Comparison of ENCODE assay signal across 8 cellular contexts in the genomic region with DNA sequence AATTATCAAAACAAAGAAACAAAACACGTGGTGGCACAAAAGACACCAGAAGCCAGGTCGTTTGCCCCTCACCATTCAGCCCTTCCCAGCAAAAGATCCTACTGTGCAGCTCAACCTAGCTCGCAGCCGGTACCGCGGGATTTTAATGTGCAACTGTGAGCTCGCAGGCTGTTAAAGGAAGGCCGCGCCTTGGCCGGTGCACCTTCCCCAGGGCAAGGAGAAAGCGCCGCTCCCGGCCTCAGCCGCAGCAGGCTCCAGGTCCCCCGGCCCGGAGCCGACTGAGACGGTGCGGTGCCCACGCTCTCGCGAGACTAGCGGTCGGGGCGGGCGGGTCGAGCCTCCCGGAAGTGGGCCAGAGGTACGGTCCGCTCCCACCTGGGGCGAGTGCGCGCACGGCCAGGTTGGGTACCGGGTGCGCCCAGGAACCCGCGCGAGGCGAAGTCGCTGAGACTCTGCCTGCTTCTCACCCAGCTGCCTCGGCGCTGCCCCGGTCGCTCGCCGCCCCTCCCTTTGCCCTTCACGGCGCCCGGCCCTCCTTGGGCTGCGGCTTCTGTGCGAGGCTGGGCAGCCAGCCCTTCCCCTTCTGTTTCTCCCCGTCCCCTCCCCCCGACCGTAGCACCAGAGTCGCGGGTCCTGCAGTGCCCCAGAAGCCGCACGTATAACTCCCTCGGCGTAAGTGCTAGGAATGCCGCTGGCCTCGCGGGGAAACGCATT. TPM values are rescaled to one million over a fixed set of nuclear protein-coding genes. Genes with fewer than 3 reads are reported as not detected.
DNase-seq lines count a peak whose midpoint lies in the region; ATAC-seq and TF ChIP-seq lines count a peak whose summit lies in the region.

A gene (plus strand): TSS at position 618 of the 714 bp plus-strand sequence. CDS start 682 bp downstream, outside the sequence.

- H3K36me3 Mint-ChIP-seq in activated T-cell treated with anti-CD3 and anti-CD28 coated beads, Interleukin-2, amount 50 U/mL, for 24 hours (ENCODE audit: low read depth): peaks cover 37% of the 10 kb centered on the region

- H3K4me3 Mint-ChIP-seq in activated T-cell treated with anti-CD3 and anti-CD28 coated beads, Interleukin-2, amount 50 U/mL, for 24 hours: peak within 1 kb of the TSS; percentile 90

- TF ChIP-seq CTCF in esophagus muscularis mucosa (IDR thresholded peaks at IDR 0.05): no peak

- no peak for TF ChIP-seq EP300 in esophagus muscularis mucosa (IDR thresholded peaks at IDR 0.05)

- H3K4me3 ChIP-seq in HUES48 (ENCODE audit: low read depth, low read length) (peak within 1 kb of the TSS; percentile 91), esophagus muscularis mucosa (peak within 1 kb of the TSS; percentile 71 to 96 (median 84))

- WGBS in esophagus muscularis mucosa: 0% methylated on average over 38 of the region's 65 CpGs

- H3K27me3 ChIP-seq in HUES48 (ENCODE audit: control insufficient read depth, insufficient read depth, low read length) (no peaks in the 10 kb centered on the region), esophagus muscularis mucosa (no peaks in the 10 kb centered on the region)

- peak within 1 kb of the TSS; percentile 85 for H3K9ac ChIP-seq in HUES48 (ENCODE audit: low read depth, low read length)

- H3K27ac Mint-ChIP-seq in activated T-cell treated with anti-CD3 and anti-CD28 coated beads, Interleukin-2, amount 50 U/mL, for 24 hours: peak within 1 kb of the TSS; percentile 93

- H3K9me3 ChIP-seq in HUES48 (ENCODE audit: control insufficient read depth, insufficient read depth, low read length) (no peaks in the 10 kb centered on the region), esophagus muscularis mucosa (no peaks in the 10 kb centered on the region)

- H3K36me3 ChIP-seq in HUES48 (ENCODE audit: control insufficient read depth, insufficient read depth, low read length) (peaks cover 8% of the 10 kb centered on the region), esophagus muscularis mucosa (peaks cover 0 to 19% (median 11%) of the 10 kb centered on the region in 4 donors)

- peaks cover 30% of the 10 kb centered on the region for H3K4me1 Mint-ChIP-seq in activated T-cell treated with anti-CD3 and anti-CD28 coated beads, Interleukin-2, amount 50 U/mL, for 24 hours (ENCODE audit: low read depth)

- intact Hi-C loops in esophagus muscularis mucosa (cut with DNase I): loop anchor here (5.0 kb wide), 1 partner anchor 282 kb away; a partner anchor contains a TSS

- H3K27me3 Mint-ChIP-seq in activated T-cell treated with anti-CD3 and anti-CD28 coated beads, Interleukin-2, amount 50 U/mL, for 24 hours: no peaks in the 10 kb centered on the region

- H3K9me3 Mint-ChIP-seq in activated T-cell treated with anti-CD3 and anti-CD28 coated beads, Interleukin-2, amount 50 U/mL, for 24 hours: no peaks in the 10 kb centered on the region

- H3K4me1 ChIP-seq in HUES48 (ENCODE audit: control insufficient read depth, insufficient read depth, low read length) (peaks cover 13% of the 10 kb centered on the region), esophagus muscularis mucosa (peaks cover 19 to 41% (median 33%) of the 10 kb centered on the region in 4 donors)

- DNase-seq in D341Med (ENCODE audit: low spot score) (peak; percentile 91), OCI-M1 (lab: John Stamatoyannopoulos, UW) (peak; percentile 89), esophagus muscularis mucosa (ENCODE audit: extremely low spot score) (peak; percentile 94), myocyte (ENCODE audit: low read depth) (peak; percentile 79)
- DNase-seq in activated T-cell treated with anti-CD3 and anti-CD28 coated beads, Interleukin-2, amount 50 U/mL, for 24 hours: peak; percentile 91
- DNase-seq in stimulated activated CD8-positive, alpha-beta memory T cell treated with anti-CD3 and anti-CD28 coated beads, Interleukin-7, amount 100 ng/mL, for 48 hours (ENCODE audit: extremely low read depth in 1 of 2, low read depth in 1 of 2): peak; percentile 77 to 79

- peak; percentile 98 for ATAC-seq in GM21390 (IDR thresholded peaks at IDR 0.05; ENCODE audit: unreplicated experiment)

- H3K27ac ChIP-seq in HUES48 (ENCODE audit: low read depth, low read length): peak within 1 kb of the TSS; percentile 86
- peak within 1 kb of the TSS; percentile 88 to 95 (median 92) for H3K27ac ChIP-seq in esophagus muscularis mucosa (replicated peaks in 1 of 4)

- peak; percentile 37 for TF ChIP-seq POLR2A in esophagus muscularis mucosa (IDR thresholded peaks at IDR 0.05; ENCODE audit: low read depth)

RNA-seq across cellular contexts. Expression of the gene that starts here (rescaled TPM):
- 100 to 1,000 TPM in 3 of 4 donors, 10 to 100 TPM in 1; 99.2 to 153 (median 128) TPM for total RNA-seq in esophagus muscularis mucosa
- 30.3 and 82.8 TPM in 2 replicates for total RNA-seq in myocyte
- 3.6 TPM for polyA plus RNA-seq in myocyte (2012)

Comparison
In these comparisons a context has a peak if more than half of its experiments do, and no peak if none do; other contexts are left out.
1. Peak in every context shown above with its lines: DNase-seq, ATAC-seq, H3K4me3 ChIP-seq and H3K27ac ChIP-seq.